ENCODE assay signal across 16 cellular contexts in the genomic region with DNA sequence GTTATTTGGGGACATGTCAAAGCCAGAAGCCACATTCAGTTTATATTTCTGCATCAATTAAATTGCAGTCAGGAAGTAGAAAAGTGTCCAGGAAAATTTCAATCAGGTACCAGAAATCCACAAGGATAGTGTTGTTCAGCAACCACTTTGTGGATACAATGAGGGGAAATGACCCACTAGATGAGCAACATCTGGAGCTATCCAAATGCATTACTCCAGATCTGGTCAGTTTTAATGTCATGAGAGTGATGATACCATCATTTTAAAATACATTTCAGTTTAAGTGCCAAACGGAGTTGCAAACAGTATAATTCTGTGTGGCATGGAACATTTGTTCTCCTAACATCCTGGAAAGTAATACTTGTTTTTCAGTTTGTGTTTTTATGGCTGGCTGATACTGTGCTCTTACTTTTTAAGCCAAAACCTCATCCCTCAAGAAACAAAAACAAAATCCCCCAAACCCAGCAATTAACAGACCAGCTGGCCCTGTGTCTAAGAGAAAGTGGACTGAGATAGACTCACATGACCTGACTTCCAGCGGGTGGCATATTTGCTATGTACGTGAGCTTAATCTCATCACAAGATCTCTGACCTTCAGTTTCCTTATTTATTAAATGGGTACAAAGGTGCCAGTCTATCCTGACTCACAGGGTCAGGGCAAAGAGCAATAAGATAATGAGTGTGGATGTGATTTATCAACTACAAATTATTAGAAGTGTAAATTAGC.
DNase-seq lines count a peak whose midpoint lies in the region; ATAC-seq and TF ChIP-seq lines count a peak whose summit lies in the region.
"Had no signal": no experiment of that assay in that cellular context is flagged by ENCODE, and none has a peak within 500 bp of the region (broad histone marks: within the 10 kb centered on the region; RNA-seq: fewer than 3 reads in every experiment).

No MANE protein-coding gene starts in this region.

- no peaks in the 10 kb centered on the region for H3K36me3 Mint-ChIP-seq in nephron (ENCODE audit: low read depth)
- H3K36me3 Mint-ChIP-seq: natural killer cell had no signal

- DNase-seq in NCI-H146 (lab: John Stamatoyannopoulos, UW) (peak; percentile 87), NCI-H82 (lab: John Stamatoyannopoulos, UW) (peak; percentile 51), erythroblast (lab: John Stamatoyannopoulos, UW) (peak; percentile 10 to 21), MV-4-11 (lab: John Stamatoyannopoulos, UW) (no peak), NCI-H1694 (lab: John Stamatoyannopoulos, UW) (no peak)
- DNase-seq: activated CD4-positive, CD25-positive, alpha-beta regulatory T cell; activated effector memory CD4-positive, alpha-beta T cell treated with Interleukin-2 at 50 U/mL for 16 hours; adrenal gland; heart left ventricle; natural killer cell; posterior cingulate gyrus; Right ventricle myocardium superior; T-helper 17 cell had no signal

- no peak for ATAC-seq in HG03469 (IDR thresholded peaks at IDR 0.05; ENCODE audit: unreplicated experiment)
- no peak for ATAC-seq in GM21528 (IDR thresholded peaks at IDR 0.05; ENCODE audit: low FRiP score, unreplicated experiment)
- ATAC-seq: heart left ventricle, natural killer cell, T-helper 17 cell had no signal

- peak overlapping the region in 2 of 3 experiments; percentile 40 to 46 for H3K27ac Mint-ChIP-seq in nephron
- H3K27ac Mint-ChIP-seq: natural killer cell, T-helper 17 cell had no signal

- H3K4me1 Mint-ChIP-seq in nephron = peaks cover 16% of the 10 kb centered on the region
- H3K4me1 Mint-ChIP-seq: natural killer cell, T-helper 17 cell had no signal

- H3K27me3 Mint-ChIP-seq in nephron (ENCODE audit: low read depth) = no peaks in the 10 kb centered on the region

- H3K4me3 Mint-ChIP-seq in nephron = no peak overlapping the region
- H3K4me3 Mint-ChIP-seq: natural killer cell, T-helper 17 cell had no signal

- TF ChIP-seq CTCF in nephron (IDR thresholded peaks at IDR 0.05; ENCODE audit: unreplicated experiment in 3 of 3) = no peak

- no peak for TF ChIP-seq POLR2A in erythroblast (IDR thresholded peaks at IDR 0.05; ENCODE audit: low read length)

- no peaks in the 10 kb centered on the region for H3K9me3 Mint-ChIP-seq in nephron
- H3K9me3 Mint-ChIP-seq: natural killer cell had no signal

Comparison
In these comparisons a context has a peak if more than half of its experiments do, and no peak if none do; other contexts are left out.
1. DNase-seq: peak in NCI-H146 (single experiment), NCI-H82 (single experiment) and erythroblast (2 of 2); none in MV-4-11 (single experiment) and NCI-H1694 (single experiment).